ENCODE assay signal across 8 cellular contexts in the genomic region with DNA sequence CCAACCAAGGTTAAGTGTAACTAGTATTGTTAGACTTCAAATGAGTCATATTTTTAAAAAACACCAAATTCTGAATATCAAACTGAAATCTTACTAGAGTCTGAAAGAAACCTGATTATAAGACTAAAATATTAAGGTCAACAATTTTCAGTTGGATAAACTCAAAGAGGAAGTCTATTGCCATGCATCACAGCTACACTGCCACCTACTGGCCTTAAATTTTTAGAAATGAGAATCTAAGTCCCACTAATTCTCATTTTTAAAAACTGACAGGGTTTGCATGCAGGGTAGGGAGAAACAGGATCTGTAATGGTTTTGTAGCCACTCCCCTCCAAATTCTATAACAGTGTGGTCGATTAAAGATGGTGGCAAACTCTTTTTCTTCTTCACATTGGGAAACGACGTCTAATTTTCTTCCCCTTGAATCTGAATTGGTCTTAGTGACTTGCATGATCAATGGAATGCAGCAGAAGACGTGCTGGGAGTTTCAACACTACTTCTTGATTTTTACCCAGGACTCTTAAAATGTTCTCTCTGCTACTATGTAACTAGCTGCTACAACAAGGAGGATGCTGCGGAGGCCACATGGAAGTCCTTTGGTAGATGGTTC.
DNase-seq lines count a peak whose midpoint lies in the region; ATAC-seq and TF ChIP-seq lines count a peak whose summit lies in the region.

No MANE protein-coding gene starts in this region.

- no peak overlapping the region for H3K4me3 ChIP-seq in cardiac fibroblast (replicated peaks in 1 of 2; ENCODE audit: low read depth in 2 of 2, low read length in 2 of 2)

- peaks cover 13% of the 10 kb centered on the region for H3K4me1 Mint-ChIP-seq in nephron progenitor cell

- no peak overlapping the region for H3K27ac Mint-ChIP-seq in nephron progenitor cell

- intact Hi-C loops in left colon (cut with DNase I, micrococcal nuclease): no loop called here

- TF ChIP-seq CTCF in cardiac fibroblast (IDR thresholded peaks at IDR 0.05; ENCODE audit: low read depth, low read length) (peak; percentile 49), nephron progenitor cell (IDR thresholded peaks at IDR 0.05) (peak; percentile 39)

- peak; percentile 7 for DNase-seq in Daoy (ENCODE audit: low read depth)
- peak; percentile 70 for DNase-seq in NCI-H2227 (lab: John Stamatoyannopoulos, UW; ENCODE audit: unreplicated experiment)
- peak; percentile 55 to 69 for DNase-seq in cardiac fibroblast (ENCODE audit: low read depth in 2 of 2)
- no peak for DNase-seq in nephron progenitor cell
- DNase-seq in left colon: no peak
- DNase-seq in activated effector memory CD4-positive, alpha-beta T cell treated with Interleukin-2 at 50 U/mL for 16 hours: no peak

- H3K36me3 Mint-ChIP-seq in nephron progenitor cell (ENCODE audit: low read depth): no peaks in the 10 kb centered on the region

- H3K4me3 Mint-ChIP-seq in nephron progenitor cell: no peak overlapping the region

- ATAC-seq in GM21619 (IDR thresholded peaks at IDR 0.05; ENCODE audit: unreplicated experiment) (peak; percentile 50), left colon (no peak), GM19467 (IDR thresholded peaks at IDR 0.05; ENCODE audit: unreplicated experiment) (no peak)

- H3K9me3 Mint-ChIP-seq in nephron progenitor cell: no peaks in the 10 kb centered on the region

- H3K27me3 Mint-ChIP-seq in nephron progenitor cell (ENCODE audit: low read depth, poor library complexity): no peaks in the 10 kb centered on the region

Comparison
In these comparisons a context has a peak if more than half of its experiments do, and no peak if none do; other contexts are left out.
1. DNase-seq: peak in Daoy (single experiment), NCI-H2227 (single experiment) and cardiac fibroblast (2 of 2); none in nephron progenitor cell (single experiment), left colon (0 of 2) and activated effector memory CD4-positive, alpha-beta T cell treated with Interleukin-2 at 50 U/mL for 16 hours (single experiment).